23 cellular contexts compared by ENCODE assay signal in the genomic region with DNA sequence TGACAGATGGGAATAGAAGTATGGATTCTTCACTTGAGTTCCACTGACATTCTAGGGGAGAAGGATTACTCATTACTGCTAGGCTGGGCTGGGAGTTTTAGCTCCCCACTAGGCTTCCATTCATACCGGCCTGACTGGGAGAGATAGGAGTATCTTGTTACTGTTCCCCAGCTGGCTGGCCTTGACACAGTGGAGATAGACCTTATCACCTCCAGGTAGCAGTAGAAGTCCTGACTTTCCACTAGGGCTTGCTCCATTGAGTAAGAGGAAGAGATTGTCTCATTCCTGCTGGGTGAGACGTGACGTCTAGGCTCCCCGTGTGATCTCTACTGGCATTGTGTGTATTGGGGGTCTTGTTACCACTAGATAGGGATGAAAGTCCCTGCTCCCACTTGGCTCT.
"Had no signal": no experiment of that assay in that cellular context is flagged by ENCODE, and none has a peak within 500 bp of the region (broad histone marks: within the 10 kb centered on the region; RNA-seq: fewer than 3 reads in every experiment).

No MANE protein-coding gene starts in this region.

- H3K27ac Mint-ChIP-seq: effector memory CD8-positive, alpha-beta T cell; naive thymus-derived CD4-positive, alpha-beta T cell; nephron progenitor cell; stimulated activated naive CD8-positive, alpha-beta T cell treated with anti-CD3 and anti-CD28 coated beads, Interleukin-15, amount 100 ng/mL, for 72 hours had no signal

- H3K4me1 Mint-ChIP-seq: naive thymus-derived CD4-positive, alpha-beta T cell; nephron progenitor cell; stimulated activated naive CD8-positive, alpha-beta T cell treated with anti-CD3 and anti-CD28 coated beads, Interleukin-15, amount 100 ng/mL, for 72 hours had no signal

- H3K27ac ChIP-seq: coronary artery, prostate gland, right atrium auricular region, tibial artery, upper lobe of right lung, vagina had no signal

- H3K9me3 ChIP-seq: prostate gland, upper lobe of right lung, vagina had no signal

- H3K4me3 Mint-ChIP-seq: effector memory CD8-positive, alpha-beta T cell; naive thymus-derived CD4-positive, alpha-beta T cell; nephron progenitor cell; stimulated activated naive CD8-positive, alpha-beta T cell treated with anti-CD3 and anti-CD28 coated beads, Interleukin-15, amount 100 ng/mL, for 72 hours had no signal

- H3K36me3 ChIP-seq: prostate gland, right atrium auricular region, tibial artery, upper lobe of right lung, vagina had no signal

- H3K9me3 Mint-ChIP-seq: effector memory CD8-positive, alpha-beta T cell had no signal

- H3K4me3 ChIP-seq: coronary artery, lung, prostate gland, right atrium auricular region, smooth muscle cell, tibial artery, upper lobe of right lung, vagina had no signal

- H3K4me1 ChIP-seq: prostate gland, right atrium auricular region, tibial artery, upper lobe of right lung, vagina had no signal

- ATAC-seq: effector memory CD8-positive, alpha-beta T cell; naive thymus-derived CD4-positive, alpha-beta T cell; sciatic nerve; stimulated activated naive CD8-positive, alpha-beta T cell treated with anti-CD3 and anti-CD28 coated beads, Interleukin-15, amount 100 ng/mL, for 72 hours; upper lobe of right lung had no signal

- DNase-seq: dermis blood vessel endothelial cell; effector memory CD8-positive, alpha-beta T cell; hypothalamus; mesenchymal stem cell; midbrain; naive thymus-derived CD4-positive, alpha-beta T cell; nephron progenitor cell; nucleus accumbens; stimulated activated CD4-positive, alpha-beta T cell treated with anti-CD3 and anti-CD28 coated beads, Interleukin-12 subunit alpha, Interleukin-12 subunit beta, amount 100 ng/mL, for 4 hours; stimulated activated CD4-positive, alpha-beta T cell treated with anti-CD3 and anti-CD28 coated beads, Interleukin-1b, Interleukin-23, amount 100 ng/mL, for 48 hours; stimulated activated CD4-positive, alpha-beta T cell treated with anti-CD3 and anti-CD28 coated beads, Interleukin-4, amount 100 ng/mL, for 1 hour; stimulated activated CD8-positive, alpha-beta memory T cell treated with anti-CD3 and anti-CD28 coated beads, Interleukin-4, amount 100 ng/mL, for 48 hours; stimulated activated naive CD4-positive, alpha-beta T cell; stimulated activated naive CD8-positive, alpha-beta T cell treated with anti-CD3 and anti-CD28 coated beads, Interleukin-15, amount 100 ng/mL, for 72 hours; upper lobe of right lung had no signal

- H3K27me3 ChIP-seq: right atrium auricular region, vagina had no signal
